Comparison of ENCODE assay signal across 12 cellular contexts in the genomic region with DNA sequence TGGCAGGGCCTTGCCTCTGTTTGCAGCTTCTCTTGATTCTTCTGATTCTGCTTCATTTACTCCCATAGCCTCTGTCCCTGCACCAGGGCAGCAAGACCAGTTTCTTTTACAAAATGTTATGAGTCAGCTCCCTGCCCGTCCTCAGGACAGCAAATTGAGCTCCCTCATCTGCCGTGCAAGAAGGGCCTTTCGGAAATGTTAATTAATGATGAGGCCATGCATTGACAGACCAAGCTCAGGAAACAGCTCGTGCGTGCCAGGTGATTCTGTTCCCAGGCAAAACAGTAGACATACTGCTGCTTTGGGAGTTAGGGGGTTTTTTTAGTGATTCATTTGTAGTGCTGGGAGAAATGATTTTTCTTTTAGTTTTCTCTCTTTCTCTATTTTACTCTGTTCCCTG.
A peak's percentile ranks its signal among the peaks of the same experiment; 100 is the strongest.
DNase-seq lines count a peak whose midpoint lies in the region; ATAC-seq and TF ChIP-seq lines count a peak whose summit lies in the region.
"Had no signal": no experiment of that assay in that cellular context is flagged by ENCODE, and none has a peak within 500 bp of the region (broad histone marks: within the 10 kb centered on the region; RNA-seq: fewer than 3 reads in every experiment).

No MANE protein-coding gene starts in this region.

- no peaks in the 10 kb centered on the region for H3K9me3 ChIP-seq in heart left ventricle
- H3K9me3 ChIP-seq: prostate gland had no signal

- no peaks in the 10 kb centered on the region for H3K4me1 ChIP-seq in heart left ventricle
- H3K4me1 ChIP-seq: prostate gland had no signal

- DNase-seq in kidney tubule cell (ENCODE audit: low spot score): peak; percentile 87
- DNase-seq in HuH-7 (ENCODE audit: low spot score): no peak
- no peak for DNase-seq in stimulated activated CD4-positive, alpha-beta T cell treated with anti-CD3 and anti-CD28 coated beads, Interleukin-2, amount 100 ng/mL, for 48 hours
- DNase-seq in heart left ventricle: no peak
- DNase-seq in stimulated activated CD4-positive, alpha-beta T cell treated with anti-CD3 and anti-CD28 coated beads, Interleukin-4, amount 100 ng/mL, for 4 hours: no peak
- DNase-seq: amniotic stem cell, NCI-H187 treated with DMSO at 0.1 percent for 48 hours, T-helper 9 cell had no signal

- H3K36me3 ChIP-seq in heart left ventricle: no peaks in the 10 kb centered on the region
- H3K36me3 ChIP-seq: prostate gland had no signal

- TF ChIP-seq CTCF in heart left ventricle (IDR thresholded peaks at IDR 0.05): no peak

- no peak overlapping the region for H3K27ac ChIP-seq in heart left ventricle
- H3K27ac ChIP-seq: prostate gland had no signal

- peak; percentile 47 for ATAC-seq in GM18519 (IDR thresholded peaks at IDR 0.05; ENCODE audit: low FRiP score, unreplicated experiment)
- peak; percentile 90 for ATAC-seq in GM21619 (IDR thresholded peaks at IDR 0.05; ENCODE audit: unreplicated experiment)
- peak; percentile 85 for ATAC-seq in HG03439 (IDR thresholded peaks at IDR 0.05; ENCODE audit: unreplicated experiment)
- no peak for ATAC-seq in heart left ventricle

- no peak for TF ChIP-seq POLR2A in heart left ventricle (IDR thresholded peaks at IDR 0.05)

- intact Hi-C loops in heart left ventricle (cut with DNase I): no loop called here

- 82 to 91% (median 87%) methylated on average over 5 of the region's 5 CpGs for WGBS in heart left ventricle, 4 donors

- no peak overlapping the region for H3K4me3 ChIP-seq in heart left ventricle
- H3K4me3 ChIP-seq: prostate gland had no signal

- H3K27me3 ChIP-seq in heart left ventricle: no peaks in the 10 kb centered on the region

Comparison
In these comparisons a context has a peak if more than half of its experiments do, and no peak if none do; other contexts are left out.
1. ATAC-seq: peak in GM18519 (single experiment), GM21619 (single experiment) and HG03439 (single experiment); none in heart left ventricle (0 of 4).